35 cellular contexts compared by ENCODE assay signal in genomic region chr9:26145938-26146337, GRCh38.
"Had no signal": no experiment of that assay in that cellular context is flagged by ENCODE, and none has a peak within 500 bp of the region (broad histone marks: within the 10 kb centered on the region; RNA-seq: fewer than 3 reads in every experiment).

No MANE protein-coding gene starts in this region.

- DNase-seq: MG63, MM.1S, MV-4-11, NCI-H1048, NCI-H1092, NCI-H1092 treated with DMSO at 0.1 percent for 48 hours, NCI-H1105, NCI-H1105 treated with DMSO at 0.1 percent for 48 hours, NCI-H1417, NCI-H1417 treated with DMSO at 0.1 percent for 48 hours, NCI-H1436, NCI-H1436 treated with DMSO at 0.1 percent for 48 hours, NCI-H146, NCI-H1694, NCI-H1694 treated with DMSO at 0.1 percent for 48 hours, NCI-H187, NCI-H187 treated with DMSO at 0.1 percent for 48 hours, NCI-H1930, NCI-H2029, NCI-H2029 treated with DMSO at 0.1 percent for 48 hours, NCI-H2081, NCI-H2081 treated with DMSO at 0.1 percent for 48 hours, NCI-H2107, NCI-H2171, NCI-H2171 treated with DMSO at 0.1 percent for 48 hours, NCI-H2227 treated with DMSO at 0.1 percent for 48 hours, NCI-H226, NCI-H345, NCI-H446, NCI-H446 treated with DMSO at 0.1 percent for 48 hours, NCI-H510A, NCI-H510A treated with DMSO at 0.1 percent for 48 hours, NCI-H524, NCI-H524 treated with DMSO at 0.1 percent for 48 hours, NCI-H526 had no signal

- H3K9me3 ChIP-seq: MG63 had no signal

- H3K4me3 ChIP-seq: MG63 had no signal

- H3K27me3 ChIP-seq: MG63 had no signal

- H3K36me3 ChIP-seq: MG63 had no signal
